ENCODE assay signal across 21 cellular contexts in the genomic region with DNA sequence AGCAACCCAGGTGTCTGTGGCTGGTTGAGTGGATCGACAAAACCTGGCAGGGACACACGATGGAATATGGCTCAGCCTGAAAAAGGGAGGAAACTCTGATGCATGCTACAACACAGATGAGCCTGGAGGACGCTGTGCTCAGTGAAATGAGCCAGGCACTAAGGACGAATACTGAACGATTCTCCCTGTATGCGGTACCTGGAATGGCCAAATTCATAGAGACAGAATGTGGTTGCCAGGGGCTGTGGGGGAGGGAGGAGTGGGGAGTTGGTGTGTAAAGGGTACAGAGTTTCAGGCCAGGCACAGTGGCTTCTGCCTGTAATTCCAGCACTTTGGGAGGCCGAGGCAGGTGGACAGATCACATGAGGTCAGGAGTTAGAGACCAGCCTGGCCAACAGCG.
"Had no signal": no experiment of that assay in that cellular context is flagged by ENCODE, and none has a peak within 500 bp of the region (broad histone marks: within the 10 kb centered on the region; RNA-seq: fewer than 3 reads in every experiment).

No MANE protein-coding gene starts in this region.

- H3K27ac ChIP-seq: uterus had no signal

- ATAC-seq: stimulated activated memory B cell treated with anti-CD40 and anti-IgM and Interleukin-4, amounts not matched to agents 10 μg/mL and 1 μg/mL and 100 μg/mL, for 72 hours had no signal

- H3K9me3 ChIP-seq: stomach, uterus had no signal

- H3K4me1 Mint-ChIP-seq: stimulated activated memory B cell treated with anti-CD40 and anti-IgM and Interleukin-4, amounts not matched to agents 10 μg/mL and 1 μg/mL and 100 μg/mL, for 72 hours had no signal

- H3K9me3 Mint-ChIP-seq: activated naive CD4-positive, alpha-beta T cell treated with anti-CD3 and anti-CD28 coated beads, Interleukin-2, amount 10 ng/mL, durations not matched to agents 7 days and 5 days; activated T-cell treated with anti-CD3 and anti-CD28 coated beads, Interleukin-2, amount 50 U/mL, for 72 hours; neural crest cell; stimulated activated memory B cell treated with anti-CD40 and anti-IgM and Interleukin-4, amounts not matched to agents 10 μg/mL and 1 μg/mL and 100 μg/mL, for 72 hours; T-helper 1 cell treated with Interleukin-12 subunit alpha and Interleukin-12 subunit beta and Interleukin-4 antibody, amounts not matched to agents 30 μg/mL and 1 μg/mL, for 36 hours had no signal

- H3K4me3 Mint-ChIP-seq: activated naive CD4-positive, alpha-beta T cell treated with anti-CD3 and anti-CD28 coated beads, Interleukin-2, amount 10 ng/mL, durations not matched to agents 7 days and 5 days; activated T-cell treated with anti-CD3 and anti-CD28 coated beads, Interleukin-2, amount 50 U/mL, for 72 hours; naive thymus-derived CD4-positive, alpha-beta T cell; neural crest cell; stimulated activated memory B cell treated with anti-CD40 and anti-IgM and Interleukin-4, amounts not matched to agents 10 μg/mL and 1 μg/mL and 100 μg/mL, for 72 hours; T-helper 1 cell treated with Interleukin-12 subunit alpha and Interleukin-12 subunit beta and Interleukin-4 antibody, amounts not matched to agents 30 μg/mL and 1 μg/mL, for 36 hours had no signal

- H3K4me1 ChIP-seq: uterus had no signal

- DNase-seq: activated CD4-positive, alpha-beta T cell treated with anti-CD3 and anti-CD28 coated beads for 4 hours; activated CD4-positive, alpha-beta T cell treated with anti-CD3 and anti-CD28 coated beads, Interleukin-2, amount 50 U/mL, for 48 hours; activated CD4-positive, CD25-positive, alpha-beta regulatory T cell; activated effector memory CD4-positive, alpha-beta T cell treated with Interleukin-2 at 50 U/mL for 16 hours; activated naive CD4-positive, alpha-beta T cell treated with anti-CD3 and anti-CD28 coated beads, Interleukin-2, amount 10 ng/mL, durations not matched to agents 7 days and 5 days; activated T-cell treated with anti-CD3 and anti-CD28 coated beads, Interleukin-2, amount 50 U/mL, for 72 hours; cerebellar nuclear complex; cortex of kidney; effector CD4-positive, alpha-beta T cell; erythroblast; foreskin fibroblast; hippocampal formation; naive thymus-derived CD4-positive, alpha-beta T cell; stomach; trophoblast cell; uterus had no signal

- H3K36me3 ChIP-seq: stomach, uterus had no signal

- H3K4me3 ChIP-seq: skin epidermis, stomach, uterus had no signal

- H3K36me3 Mint-ChIP-seq: activated naive CD4-positive, alpha-beta T cell treated with anti-CD3 and anti-CD28 coated beads, Interleukin-2, amount 10 ng/mL, durations not matched to agents 7 days and 5 days; naive thymus-derived CD4-positive, alpha-beta T cell; stimulated activated memory B cell treated with anti-CD40 and anti-IgM and Interleukin-4, amounts not matched to agents 10 μg/mL and 1 μg/mL and 100 μg/mL, for 72 hours had no signal

- H3K27me3 ChIP-seq: uterus had no signal

- H3K27ac Mint-ChIP-seq: activated naive CD4-positive, alpha-beta T cell treated with anti-CD3 and anti-CD28 coated beads, Interleukin-2, amount 10 ng/mL, durations not matched to agents 7 days and 5 days; activated T-cell treated with anti-CD3 and anti-CD28 coated beads, Interleukin-2, amount 50 U/mL, for 72 hours; naive thymus-derived CD4-positive, alpha-beta T cell; progenitor cell of endocrine pancreas; stimulated activated memory B cell treated with anti-CD40 and anti-IgM and Interleukin-4, amounts not matched to agents 10 μg/mL and 1 μg/mL and 100 μg/mL, for 72 hours; T-helper 1 cell treated with Interleukin-12 subunit alpha and Interleukin-12 subunit beta and Interleukin-4 antibody, amounts not matched to agents 30 μg/mL and 1 μg/mL, for 36 hours had no signal
